In genomic region chr11:123505546-123506299, GRCh38 we compare ENCODE assay signal across 9 cellular contexts.
A peak's percentile ranks its signal among the peaks of the same experiment; 100 is the strongest.
DNase-seq lines count a peak whose midpoint lies in the region; ATAC-seq and TF ChIP-seq lines count a peak whose summit lies in the region.
"Had no signal": no experiment of that assay in that cellular context is flagged by ENCODE, and none has a peak within 500 bp of the region (broad histone marks: within the 10 kb centered on the region; RNA-seq: fewer than 3 reads in every experiment).

No MANE protein-coding gene starts in this region.

- H3K9ac ChIP-seq in smooth muscle cell (ENCODE audit: low read depth): no peak overlapping the region

- H3K36me3 ChIP-seq in smooth muscle cell (ENCODE audit: low read depth): no peaks in the 10 kb centered on the region
- H3K36me3 ChIP-seq: ascending aorta had no signal

- no peak overlapping the region for H3K27ac ChIP-seq in smooth muscle cell (ENCODE audit: low read depth)
- H3K27ac ChIP-seq: ascending aorta had no signal

- H3F3A ChIP-seq in smooth muscle cell (ENCODE audit: low read depth): no peaks in the 10 kb centered on the region

- H4K20me1 ChIP-seq in smooth muscle cell (ENCODE audit: low read depth): no peaks in the 10 kb centered on the region

- H3K9me3 ChIP-seq in smooth muscle cell (replicated peaks; ENCODE audit: low read depth): no peaks in the 10 kb centered on the region
- H3K9me3 ChIP-seq: ascending aorta had no signal

- H3K4me3 ChIP-seq in smooth muscle cell: no peak overlapping the region
- H3K4me3 ChIP-seq: ascending aorta had no signal

- H3K4me1 ChIP-seq in smooth muscle cell (ENCODE audit: low read depth): peaks cover 8% of the 10 kb centered on the region
- H3K4me1 ChIP-seq: ascending aorta had no signal

- H3K27me3 ChIP-seq in smooth muscle cell (ENCODE audit: low read depth): no peaks in the 10 kb centered on the region
- H3K27me3 ChIP-seq: ascending aorta had no signal

- peak; percentile 53 for ATAC-seq in HG02623 (IDR thresholded peaks at IDR 0.05; ENCODE audit: unreplicated experiment)

- H3K4me2 ChIP-seq in smooth muscle cell: no peak overlapping the region

- DNase-seq in NCI-H526 (lab: John Stamatoyannopoulos, UW) (peak; percentile 25 to 73), NCI-H526 treated with DMSO at 0.1 percent for 48 hours (lab: John Stamatoyannopoulos, UW) (no peak), NCI-H82 (lab: John Stamatoyannopoulos, UW) (peak; percentile 96), pons (ENCODE audit: low spot score) (peak; percentile 29), smooth muscle cell (lab: John Stamatoyannopoulos, UW; ENCODE audit: unreplicated experiment) (no peak), epidermal melanocyte (ENCODE audit: insufficient read length, low spot score) (no peak)
- no peak for DNase-seq in activated naive CD4-positive, alpha-beta T cell treated with anti-CD3 and anti-CD28 coated beads, Interleukin-2, amount 50 U/mL, for 16 hours

- H3K79me2 ChIP-seq in smooth muscle cell (ENCODE audit: low read depth): no peaks in the 10 kb centered on the region

- TF ChIP-seq CTCF in smooth muscle cell (IDR thresholded peaks at IDR 0.05; ENCODE audit: borderline replicate concordance, insufficient read depth, poor library complexity, severe bottlenecking): no peak

- H2AFZ ChIP-seq in smooth muscle cell (ENCODE audit: low read depth): no peak overlapping the region

- 58% methylated on average over 6 of the region's 6 CpGs for WGBS in smooth muscle cell (ENCODE audit: low lambda C conversion rate)

Comparison
In these comparisons a context has a peak if more than half of its experiments do, and no peak if none do; other contexts are left out.
1. DNase-seq: peak in NCI-H526 (2 of 2), NCI-H82 (single experiment) and pons (single experiment); none in NCI-H526 treated with DMSO at 0.1 percent for 48 hours (single experiment), activated naive CD4-positive, alpha-beta T cell treated with anti-CD3 and anti-CD28 coated beads, Interleukin-2, amount 50 U/mL, for 16 hours (single experiment), smooth muscle cell (single experiment) and epidermal melanocyte (single experiment).